In genomic region chr11:66253081-66253480, GRCh38 we compare ENCODE assay signal across 5 cellular contexts. TPM values are rescaled to one million over a fixed set of nuclear protein-coding genes. Genes with fewer than 3 reads are reported as not detected.
"Had no signal": no experiment of that assay in that cellular context is flagged by ENCODE, and none has a peak within 500 bp of the region (broad histone marks: within the 10 kb centered on the region; RNA-seq: fewer than 3 reads in every experiment).

No MANE protein-coding gene starts in this region.

RNA-seq across cellular contexts. Expression of gene CNIH2, which starts 24.9 kb away (rescaled TPM):
- total RNA-seq: gastrocnemius medialis, posterior vena cava, right atrium auricular region had no signal

RNA-seq across cellular contexts. Expression of gene TMEM151A, which starts 38.6 kb away (rescaled TPM):
- total RNA-seq: gastrocnemius medialis, posterior vena cava, suprapubic skin had no signal
- polyA plus RNA-seq: keratinocyte had no signal
